21 cellular contexts compared by ENCODE assay signal in the genomic region with DNA sequence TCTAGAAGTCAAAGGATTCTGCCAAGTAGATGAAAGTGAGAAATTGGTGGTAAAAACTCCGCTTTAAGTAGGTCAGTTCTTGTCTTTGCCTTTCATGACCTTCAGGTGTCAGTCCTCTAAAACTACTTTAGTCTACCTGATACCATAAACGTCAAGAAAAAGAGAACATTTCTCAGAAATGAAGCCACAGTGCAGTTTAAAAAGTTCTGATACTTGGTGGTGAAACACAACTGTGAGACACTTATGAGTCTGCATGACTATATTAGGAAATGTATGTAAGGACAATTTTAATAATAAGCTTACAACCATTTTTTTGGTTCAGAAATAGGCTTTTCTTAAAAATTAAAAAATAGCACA.
A peak's percentile ranks its signal among the peaks of the same experiment; 100 is the strongest.
DNase-seq lines count a peak whose midpoint lies in the region; ATAC-seq and TF ChIP-seq lines count a peak whose summit lies in the region.
"Had no signal": no experiment of that assay in that cellular context is flagged by ENCODE, and none has a peak within 500 bp of the region (broad histone marks: within the 10 kb centered on the region; RNA-seq: fewer than 3 reads in every experiment).

No MANE protein-coding gene starts in this region.

- no peaks in the 10 kb centered on the region for H3K9me3 ChIP-seq in adipocyte (ENCODE audit: control insufficient read depth, low read length)
- H3K9me3 ChIP-seq: SK-N-SH, transverse colon had no signal

- ATAC-seq in GM21515 (IDR thresholded peaks at IDR 0.05; ENCODE audit: unreplicated experiment) = peak; percentile 67
- peak; percentile 70 for ATAC-seq in HG02938 (IDR thresholded peaks at IDR 0.05; ENCODE audit: unreplicated experiment)
- no peak for ATAC-seq in left cardiac atrium
- ATAC-seq: activated T-cell treated with anti-CD3 and anti-CD28 coated beads, Interleukin-2, amount 50 U/mL, for 4 hours; GM23338; Panc1 had no signal

- no peak overlapping the region for H3K4me3 ChIP-seq in GM12864 (ENCODE audit: low read depth, low read length)
- H3K4me3 ChIP-seq in adipocyte (ENCODE audit: low read length) = peak overlapping the region; percentile 29
- H3K4me3 ChIP-seq: cardiac muscle cell, GM23338, transverse colon had no signal

- TF ChIP-seq CTCF in GM12864 (IDR thresholded peaks at IDR 0.05; ENCODE audit: low read depth, low read length, missing control alignments) = no peak

- intact Hi-C loops in posterior cingulate gyrus (cut with DNase I) = no loop called here
- intact Hi-C loops in left cardiac atrium (cut with DNase I) = no loop called here

- no peaks in the 10 kb centered on the region for H3K36me3 ChIP-seq in adipocyte (ENCODE audit: control insufficient read depth, insufficient read depth, low read length, severe bottlenecking)
- H3K36me3 ChIP-seq: cardiac muscle cell, transverse colon had no signal

- H3K4me1 ChIP-seq in adipocyte (ENCODE audit: control insufficient read depth, insufficient read depth, low read length) = peaks cover 12% of the 10 kb centered on the region
- H3K4me1 ChIP-seq: transverse colon had no signal

- H3K9ac ChIP-seq in adipocyte (ENCODE audit: low read length) = no peak overlapping the region
- H3K9ac ChIP-seq: SK-N-SH had no signal

- DNase-seq in GM12864 (ENCODE audit: low read depth) = peak; percentile 4
- no peak for DNase-seq in adipocyte (ENCODE audit: low read depth)
- no peak for DNase-seq in DMS53 (lab: John Stamatoyannopoulos, UW)
- no peak for DNase-seq in posterior cingulate gyrus
- DNase-seq in left cardiac atrium = no peak
- no peak for DNase-seq in NCI-H2029 (lab: John Stamatoyannopoulos, UW)
- DNase-seq: activated naive CD8-positive, alpha-beta T cell treated with anti-CD3 and anti-CD28 coated beads, Interleukin-2, amount 10 ng/mL, durations not matched to agents 7 days and 5 days; activated T-cell treated with anti-CD3 and anti-CD28 coated beads, Interleukin-2, amount 50 U/mL, for 4 hours; DMS79; effector CD8-positive, alpha-beta T cell; NCI-H187 treated with DMSO at 0.1 percent for 48 hours; NCI-H526; occipital lobe; SK-N-SH; stimulated activated CD4-positive, alpha-beta T cell treated with anti-CD3 and anti-CD28 coated beads, Interleukin-4, amount 100 ng/mL, for 24 hours; transverse colon had no signal

- no peaks in the 10 kb centered on the region for H3K27me3 ChIP-seq in adipocyte (replicated peaks; ENCODE audit: control insufficient read depth, insufficient read depth, low read length)
- H3K27me3 ChIP-seq: cardiac muscle cell, transverse colon had no signal

Comparison
In these comparisons a context has a peak if more than half of its experiments do, and no peak if none do; other contexts are left out.
1. ATAC-seq: peak in GM21515 (single experiment) and HG02938 (single experiment); none in left cardiac atrium (0 of 2).